Comparison of ENCODE assay signal across 8 cellular contexts in the genomic region with DNA sequence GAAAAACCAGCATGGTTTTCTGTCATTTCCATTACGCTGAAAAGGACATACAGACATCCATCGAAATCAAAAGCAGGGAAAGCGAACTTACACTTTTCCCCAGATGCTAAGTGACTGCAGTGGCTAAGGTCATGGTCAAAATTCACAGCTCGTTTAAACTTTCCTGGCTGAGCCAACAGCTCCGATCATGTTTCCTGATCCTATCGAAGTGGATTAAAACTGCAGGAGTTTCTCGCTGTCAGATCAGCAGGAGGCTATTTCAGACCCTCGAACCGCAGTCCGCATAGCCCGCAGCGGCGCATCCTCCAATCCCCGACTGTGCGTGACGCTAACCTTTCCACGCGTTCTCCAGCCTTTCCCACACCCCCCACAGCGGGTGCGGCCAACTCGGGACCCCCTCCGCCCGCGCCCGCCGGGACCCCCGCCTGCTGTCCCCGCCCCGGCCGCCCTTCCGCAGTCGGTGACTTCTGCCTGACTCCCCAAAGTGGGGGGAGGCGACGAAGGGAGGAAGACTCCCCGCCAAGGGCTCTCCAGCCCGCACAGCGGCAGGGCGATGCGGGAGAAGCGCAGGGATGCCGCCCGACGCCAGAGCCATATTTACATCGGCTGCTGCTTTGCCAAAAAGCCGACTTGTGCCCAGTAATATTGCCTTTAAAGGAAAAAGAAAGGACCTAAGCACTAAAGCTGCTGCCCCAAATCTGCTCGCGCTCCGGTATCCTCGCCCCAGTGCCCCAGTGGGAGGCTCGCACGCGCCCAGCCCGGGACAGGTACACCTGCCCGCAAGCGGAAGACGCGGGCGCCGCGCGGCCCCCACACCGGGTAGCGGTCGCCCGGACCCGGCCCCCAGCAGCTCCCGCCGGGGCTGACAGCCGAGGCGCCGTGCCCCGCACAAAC. TPM values are rescaled to one million over a fixed set of nuclear protein-coding genes. Genes with fewer than 3 reads are reported as not detected.
DNase-seq lines count a peak whose midpoint lies in the region; ATAC-seq and TF ChIP-seq lines count a peak whose summit lies in the region.

No MANE protein-coding gene starts in this region.

- peak; percentile 30 for ATAC-seq in CD8-positive, alpha-beta T cell
- peak; percentile 23 for ATAC-seq in GM21447 (IDR thresholded peaks at IDR 0.05; ENCODE audit: unreplicated experiment)
- ATAC-seq in esophagus mucosa, result peak; percentile 49
- ATAC-seq in naive thymus-derived CD8-positive, alpha-beta T cell, result peak; percentile 33 to 35

- no peak for TF ChIP-seq CTCF in CD8-positive, alpha-beta T cell (IDR thresholded peaks at IDR 0.05)
- TF ChIP-seq CTCF in LNCaP clone FGC (IDR thresholded peaks at IDR 0.05; ENCODE audit: control insufficient read depth, extremely low read depth, insufficient read depth), result no peak
- no peak for TF ChIP-seq CTCF in transverse colon (IDR thresholded peaks at IDR 0.05)

- no peaks in the 10 kb centered on the region for H3K9me3 ChIP-seq in CD8-positive, alpha-beta T cell (ENCODE audit: low read length)
- H3K9me3 ChIP-seq in transverse colon, result no peaks in the 10 kb centered on the region

- no peaks in the 10 kb centered on the region for H3K27me3 ChIP-seq in CD8-positive, alpha-beta T cell (ENCODE audit: insufficient read depth, low read length)
- H3K27me3 ChIP-seq in transverse colon, result no peaks in the 10 kb centered on the region

- H3K9me3 Mint-ChIP-seq in CD8-positive, alpha-beta T cell, result no peaks in the 10 kb centered on the region
- no peaks in the 10 kb centered on the region for H3K9me3 Mint-ChIP-seq in naive thymus-derived CD8-positive, alpha-beta T cell

- intact Hi-C loops in CD8-positive, alpha-beta T cell (cut with DNase I, micrococcal nuclease), result loop anchor here (1.0 to 10.0 kb wide), 5 partner anchors 58 to 1178 kb away; a partner anchor contains a TSS
- intact Hi-C loops in transverse colon (cut with DNase I; ENCODE audit: low total_unique reads), result no loop called here

- no peak for TF ChIP-seq EP300 in transverse colon (IDR thresholded peaks at IDR 0.05; ENCODE audit: low read depth)

- no peaks in the 10 kb centered on the region for H3K27me3 Mint-ChIP-seq in CD8-positive, alpha-beta T cell (ENCODE audit: low read depth)
- no peaks in the 10 kb centered on the region for H3K27me3 Mint-ChIP-seq in naive thymus-derived CD8-positive, alpha-beta T cell

- H3K4me3 Mint-ChIP-seq in CD8-positive, alpha-beta T cell, result peak overlapping the region; percentile 94
- H3K4me3 Mint-ChIP-seq in naive thymus-derived CD8-positive, alpha-beta T cell, result peak overlapping the region; percentile 75 to 96 (median 88)

- peak overlapping the region; percentile 78 for H3K27ac ChIP-seq in CD8-positive, alpha-beta T cell (ENCODE audit: low read depth, low read length)
- peak overlapping the region; percentile 88 to 90 (median 90) for H3K27ac ChIP-seq in transverse colon

- H3K36me3 ChIP-seq in CD8-positive, alpha-beta T cell (ENCODE audit: insufficient read depth, low read length), result no peaks in the 10 kb centered on the region
- H3K36me3 ChIP-seq in transverse colon, result no peaks in the 10 kb centered on the region

- POLR2A ChIA-PET in CD8-positive, alpha-beta T cell (lab: Charles Lee), result interaction anchor here (0.7 to 4.9 kb wide), 16 partner anchors 10 to 112 kb away, joined by 3 to 38 read pairs (median 4); no protein-coding TSS in a partner anchor
- POLR2A ChIA-PET in naive thymus-derived CD8-positive, alpha-beta T cell (lab: Charles Lee), result interaction anchor here (0.6 to 5.9 kb wide), 33 partner anchors 9 to 277 kb away, joined by 3 to 67 read pairs (median 4); no protein-coding TSS in a partner anchor

- peak; percentile 13 to 70 (median 42) for DNase-seq in CD8-positive, alpha-beta T cell
- DNase-seq in LNCaP clone FGC (ENCODE audit: low read depth) (no peak), transverse colon (peak; percentile 40), NCI-H774 (lab: John Stamatoyannopoulos, UW) (no peak)
- DNase-seq in activated CD8-positive, alpha-beta memory T cell treated with anti-CD3 and anti-CD28 coated beads, Interleukin-2, amount 50 U/mL, for 48 hours, result peak; percentile 73
- peak; percentile 21 to 66 (median 43) for DNase-seq in naive thymus-derived CD8-positive, alpha-beta T cell

- WGBS in transverse colon (ENCODE audit: low coverage in 1 of 2), 2 donors, result 2 to 18% methylated on average over 3 to 37 of the region's 72 CpGs

- H3K36me3 Mint-ChIP-seq in CD8-positive, alpha-beta T cell, result peaks cover 17% of the 10 kb centered on the region
- H3K36me3 Mint-ChIP-seq in naive thymus-derived CD8-positive, alpha-beta T cell, result peaks cover 0 to 9% (median under 1%) of the 10 kb centered on the region in 3 donors

- peak overlapping the region; percentile 61 for H3K4me3 ChIP-seq in CD8-positive, alpha-beta T cell (ENCODE audit: low read depth, low read length)
- H3K4me3 ChIP-seq in LNCaP clone FGC (ENCODE audit: low read depth, low read length) (peak overlapping the region; percentile 81), transverse colon (peak overlapping the region; percentile 74 to 97 (median 87))

- in situ Hi-C loops in transverse colon (cut with MboI; ENCODE audit: low pct_ligation_motif_present in 1 of 4, low pct_unique_long_range_greater_than_20kb in 1 of 4, low sequenced_read_pairs in 3 of 4), result loop anchor here in 2 of 4 donors (25.0 kb wide), 2 partner anchors 701 to 726 kb away; a partner anchor contains a TSS

- peak overlapping the region; percentile 87 for H3K27ac Mint-ChIP-seq in CD8-positive, alpha-beta T cell
- peak overlapping the region; percentile 72 to 95 (median 92) for H3K27ac Mint-ChIP-seq in naive thymus-derived CD8-positive, alpha-beta T cell

- H3K4me1 Mint-ChIP-seq in CD8-positive, alpha-beta T cell (ENCODE audit: low read depth), result peaks cover 45% of the 10 kb centered on the region
- H3K4me1 Mint-ChIP-seq in naive thymus-derived CD8-positive, alpha-beta T cell, result peaks cover 29 to 58% (median 45%) of the 10 kb centered on the region in 4 donors

- CTCF ChIA-PET in CD8-positive, alpha-beta T cell (lab: Charles Lee), result interaction anchor here (0.7 to 3.5 kb wide), 14 partner anchors 14 to 374 kb away, joined by 3 to 14 read pairs (median 4); no protein-coding TSS in a partner anchor

- no peak for TF ChIP-seq POLR2A in transverse colon (IDR thresholded peaks at IDR 0.05)

- H3K4me1 ChIP-seq in CD8-positive, alpha-beta T cell (ENCODE audit: insufficient read depth, low read length), result peaks cover 40% of the 10 kb centered on the region
- H3K4me1 ChIP-seq in transverse colon, result peaks cover 6 to 30% (median 14%) of the 10 kb centered on the region in 4 donors

RNA-seq across cellular contexts. Expression of a gene that starts 1.2 kb away (rescaled TPM):
- 10 to 100 TPM; 82.5 to 89.5 TPM for total RNA-seq in CD8-positive, alpha-beta T cell
- total RNA-seq in esophagus mucosa, result 10.0 TPM
- total RNA-seq in naive thymus-derived CD8-positive, alpha-beta T cell, result 100 to 1,000 TPM; 152 to 169 TPM
- 10 to 100 TPM; 54.3 to 77.5 (median 59.9) TPM for polyA plus RNA-seq in naive thymus-derived CD8-positive, alpha-beta T cell
- 10 to 100 TPM in 3 of 4 donors, 1 to 10 TPM in 1; 2.6 to 14.9 (median 12.4) TPM for total RNA-seq in transverse colon

Comparison
In these comparisons a context has a peak if more than half of its experiments do, and no peak if none do; other contexts are left out.
1. DNase-seq: peak in CD8-positive, alpha-beta T cell (7 of 7), activated CD8-positive, alpha-beta memory T cell treated with anti-CD3 and anti-CD28 coated beads, Interleukin-2, amount 50 U/mL, for 48 hours (single experiment), naive thymus-derived CD8-positive, alpha-beta T cell (10 of 10) and transverse colon (single experiment); none in LNCaP clone FGC (single experiment) and NCI-H774 (single experiment).
2. Peak in every context shown above with its lines, with median percentiles within 50 percentile points of each other: ATAC-seq and H3K4me3 ChIP-seq.